ENCODE assay signal across 29 cellular contexts in genomic region chr19:4501691-4502090, GRCh38. TPM values are rescaled to one million over a fixed set of nuclear protein-coding genes. Genes with fewer than 3 reads are reported as not detected.
DNase-seq lines count a peak whose midpoint lies in the region; ATAC-seq, FAIRE-seq and TF ChIP-seq lines count a peak whose summit lies in the region.
"Had no signal": no experiment of that assay in that cellular context is flagged by ENCODE, and none has a peak within 500 bp of the region (broad histone marks: within the 10 kb centered on the region; RNA-seq: fewer than 3 reads in every experiment).

No MANE protein-coding gene starts in this region.

- H3K27ac ChIP-seq in K562 (ENCODE audit: extremely low read depth, low read depth, low read length): no peak overlapping the region
- no peak overlapping the region for H3K27ac ChIP-seq in osteoblast (ENCODE audit: low read depth, low read length)
- H3K27ac ChIP-seq in testis: peak overlapping the region; percentile 44 to 50

- H2AFZ ChIP-seq in K562 (ENCODE audit: low read depth, low read length) (no peak overlapping the region), osteoblast (ENCODE audit: low read length) (no peak overlapping the region)

- peaks cover 0 to 53% of the 10 kb centered on the region in 2 experiments; a peak in 2 of 5 replicates for H3K4me1 ChIP-seq in K562 (replicated peaks in 1 of 2; ENCODE audit: control insufficient read depth in 2 of 2, insufficient read depth in 2 of 2, low read length in 2 of 2)
- peaks cover 5% of the 10 kb centered on the region for H3K4me1 ChIP-seq in osteoblast (ENCODE audit: insufficient read depth, low read length)
- H3K4me1 ChIP-seq in testis: peaks cover 21% of the 10 kb centered on the region
- H3K4me1 ChIP-seq: Caco-2 had no signal

- POLR2A ChIA-PET in K562 (lab: Yijun Ruan, JAX): interaction anchor here (1.2 kb wide), 1 partner anchor 14 kb away, joined by 3 read pairs; no protein-coding TSS in a partner anchor

- in situ Hi-C loops in K562 (cut with MboI): no loop called here

- no peak overlapping the region for H3K4me2 ChIP-seq in K562 (ENCODE audit: insufficient read depth, low read length)
- no peak overlapping the region for H3K4me2 ChIP-seq in osteoblast (ENCODE audit: insufficient read depth, low read length)

- H3K36me3 ChIP-seq in K562 (ENCODE audit: control insufficient read depth, insufficient read depth, low read length) (peaks cover 36% of the 10 kb centered on the region; the same call in 1 of the 3 replicates), osteoblast (ENCODE audit: insufficient read depth, low read length) (peaks cover 23% of the 10 kb centered on the region), testis (ENCODE audit: low read depth, missing control alignments) (no peaks in the 10 kb centered on the region)

- H3K9me1 ChIP-seq in K562 (ENCODE audit: control insufficient read depth, insufficient read depth, low read length): peaks cover 3% of the 10 kb centered on the region

- peak; percentile 10 for ATAC-seq in left ventricle myocardium superior
- no peak for ATAC-seq in left cardiac atrium
- ATAC-seq in K562: no peak
- ATAC-seq in GM21528 (IDR thresholded peaks at IDR 0.05; ENCODE audit: low FRiP score, unreplicated experiment): no peak
- no peak for ATAC-seq in effector memory CD8-positive, alpha-beta T cell (replicated peaks)
- ATAC-seq in HG03139 (IDR thresholded peaks at IDR 0.05; ENCODE audit: unreplicated experiment): no peak
- ATAC-seq: HCT116, Panc1 had no signal

- H3K27me3 ChIP-seq in K562 (ENCODE audit: control insufficient read depth in 2 of 2, insufficient read depth in 2 of 2, low read length in 2 of 2) (no peaks in the 10 kb centered on the region), osteoblast (ENCODE audit: insufficient read depth, low read length) (no peaks in the 10 kb centered on the region), testis (no peaks in the 10 kb centered on the region)

- H3K9me3 ChIP-seq in K562 (replicated peaks; ENCODE audit: control insufficient read depth, insufficient read depth, low read depth, low read length): no peaks in the 10 kb centered on the region
- H3K9me3 ChIP-seq in osteoblast (ENCODE audit: low read depth, low read length): no peaks in the 10 kb centered on the region
- H3K9me3 ChIP-seq in testis: no peaks in the 10 kb centered on the region
- H3K9me3 ChIP-seq: Caco-2 had no signal

- peaks cover 0 to 2% of the 10 kb centered on the region in 2 donors for H3K4me1 Mint-ChIP-seq in effector memory CD8-positive, alpha-beta T cell (ENCODE audit: low read depth in 2 of 2)
- H3K4me1 Mint-ChIP-seq: B cell; CD4-positive, CD25-positive, alpha-beta regulatory T cell; IgD-negative memory B cell had no signal

- TF ChIP-seq RAD21 in K562 (CRISPR knock-in tag; conservative IDR thresholded peaks at IDR 0.05 in 1 of 2, IDR thresholded peaks at IDR 0.05 in 1 of 2): no peak

- peaks cover 12% of the 10 kb centered on the region for H3K36me3 Mint-ChIP-seq in effector memory CD8-positive, alpha-beta T cell (ENCODE audit: insufficient read depth)

- H3K79me2 ChIP-seq in K562 (ENCODE audit: control insufficient read depth, insufficient read depth, low read length) (no peaks in the 10 kb centered on the region), osteoblast (ENCODE audit: insufficient read depth, low read length) (no peaks in the 10 kb centered on the region)

- no peak for FAIRE-seq in K562 (lab: Jason Lieb, UNC)
- FAIRE-seq: A204.1, GM12891 had no signal

- H3K4me3 Mint-ChIP-seq in effector memory CD8-positive, alpha-beta T cell: no peak overlapping the region
- H3K4me3 Mint-ChIP-seq: B cell; CD4-positive, CD25-positive, alpha-beta regulatory T cell had no signal

- no peak for TF ChIP-seq CTCF in K562 (IDR thresholded peaks at IDR 0.05 in 2 of 3, conservative IDR thresholded peaks at IDR 0.05 in 1 of 3; ENCODE audit: insufficient read depth in 2 of 3, low read depth in 1 of 3, low read length in 3 of 3)
- TF ChIP-seq CTCF in osteoblast (IDR thresholded peaks at IDR 0.05; ENCODE audit: extremely low read depth, low read depth, low read length): no peak
- TF ChIP-seq CTCF in testis (IDR thresholded peaks at IDR 0.05): no peak

- TF ChIP-seq EP300 in K562 (IDR thresholded peaks at IDR 0.05; ENCODE audit: low read length): no peak

- DNase-seq in left ventricle myocardium superior (no peak), left cardiac atrium (no peak), K562 (ENCODE audit: extremely low read depth in 1 of 4, low spot score in 3 of 4) (no peak), osteoblast (ENCODE audit: insufficient read length, low spot score, missing footprints) (peak; percentile 62), testis (no peak)
- DNase-seq in effector memory CD8-positive, alpha-beta T cell: no peak
- DNase-seq: Caco-2; CD4-positive, CD25-positive, alpha-beta regulatory T cell; DMS 273 treated with DMSO at 0.1 percent for 48 hours; DMS79 treated with DMSO at 0.1 percent for 48 hours; GOT3; Karpas-422; NCI-H1694; NCI-H2081; NCI-H2171; NCI-H345; NCI-H524; NCI-H774; NK-92 treated with Interleukin-12 subunit alpha and Interleukin-12 subunit beta, amount 100 ng/mL, for 24 hours had no signal

- H3K27me3 Mint-ChIP-seq in effector memory CD8-positive, alpha-beta T cell: no peaks in the 10 kb centered on the region
- H3K27me3 Mint-ChIP-seq: B cell; CD4-positive, CD25-positive, alpha-beta regulatory T cell; IgD-negative memory B cell had no signal

- WGBS in K562 (ENCODE audit: insufficient coverage, low coverage, missing lambda C conversion rate): 97% methylated on average over 20 of the region's 25 CpGs
- 68 to 76% methylated on average over 22 to 25 of the region's 25 CpGs for WGBS in testis, 2 donors

- H3K4me3 ChIP-seq in K562: no peak overlapping the region
- H3K4me3 ChIP-seq in osteoblast (ENCODE audit: insufficient read depth, low read length): no peak overlapping the region
- H3K4me3 ChIP-seq in testis: no peak overlapping the region

- CTCF ChIA-PET in K562 (lab: Yijun Ruan, JAX; ENCODE audit: low intra/inter-chr PET ratio): no interaction called here

- H4K20me1 ChIP-seq in K562 (replicated peaks; ENCODE audit: control insufficient read depth, insufficient read depth, low read length) (peaks cover 5% of the 10 kb centered on the region; the same call in 1 of the 2 replicates), osteoblast (ENCODE audit: insufficient read depth, low read length) (peaks cover 6% of the 10 kb centered on the region)

- TF ChIP-seq POLR2A in K562 (conservative IDR thresholded peaks at IDR 0.05): no peak
- TF ChIP-seq POLR2A in testis (IDR thresholded peaks at IDR 0.05): no peak

- H3K9ac ChIP-seq in K562 (ENCODE audit: insufficient read depth in 1 of 2, low read depth in 2 of 2, low read length in 2 of 2): no peak overlapping the region

- TSS peak; percentile 38 for BruUV-seq in K562 (replicated peaks; lab: Mats Ljungman, UMichigan)

- intact Hi-C loops in left ventricle myocardium superior (cut with micrococcal nuclease) (no loop called here), left cardiac atrium (cut with DNase I) (no loop called here), K562 (cut with micrococcal nuclease) (no loop called here), testis (cut with DNase I; ENCODE audit: low total_unique reads) (no loop called here)

- H3K9me3 Mint-ChIP-seq in effector memory CD8-positive, alpha-beta T cell: no peaks in the 10 kb centered on the region
- H3K9me3 Mint-ChIP-seq: IgD-negative memory B cell had no signal

- H3K27ac Mint-ChIP-seq in effector memory CD8-positive, alpha-beta T cell: no peak overlapping the region
- H3K27ac Mint-ChIP-seq: B cell; CD4-positive, CD25-positive, alpha-beta regulatory T cell; IgD-negative memory B cell had no signal

RNA-seq across cellular contexts. Expression of gene PLIN4, which starts 16.6 kb away (rescaled TPM):
- total RNA-seq in left ventricle myocardium superior (235 TPM), left cardiac atrium (100 to 1,000 TPM; 331 to 357 TPM), K562 (2014; rRNA removed) (0.08 and 0.14 TPM in 2 replicates), K562 (2014; rRNA removed; fragmentation: Illumina TruSeq; extraction: Trizol) (0.04 TPM in 1 of 2 replicates, not detected in the other), K562 (2015; rRNA removed; fragmentation: Illumina TruSeq; extraction: Trizol) (0.04 TPM in 1 of 2 replicates, not detected in the other), K562 (2021) (0.09 TPM in 2 replicates), osteoblast (under 0.01 TPM in 2 replicates), testis (1 to 10 TPM; 2.8 to 3.7 TPM)
- total RNA-seq in K562 (2011; cell fraction: chromatin; rRNA removed; ENCODE audit: low replicate concordance): 1.0 and 3.0 TPM in 2 replicates
- total RNA-seq in K562 (2011; cell fraction: nucleolus; rRNA removed): 0.92 and 1.2 TPM in 2 replicates
- total RNA-seq in K562 (2011; cell fraction: nucleoplasm; rRNA removed): 0.53 and 0.81 TPM in 2 replicates
- polyA plus RNA-seq in K562 (2011; rRNA removed) (0.06 and 0.12 TPM in 2 replicates), K562 (2014; fragmentation: Illumina TruSeq; extraction: Trizol) (0.04 and 0.08 TPM in 2 replicates), K562 (2014; fragmentation: Nextera tagmentation; extraction: Ambion mirVana) (not detected), K562 (2014; rRNA removed) (0.07 and 0.16 TPM in 2 replicates), testis (ENCODE audit: insufficient read depth, low read depth, low replicate concordance) (4.0 TPM)
- polyA plus RNA-seq in K562 (2011; cell fraction: cytosol; rRNA removed): 0.06 and 0.15 TPM in 2 replicates
- polyA plus RNA-seq in K562 (2011; cell fraction: nucleus; rRNA removed): 0.41 and 0.92 TPM in 2 replicates
- 0.10 and 0.17 TPM in 2 replicates for polyA plus RNA-seq in K562 (2012)
- 0.07 TPM in 1 of 2 replicates, not detected in the other for polyA minus RNA-seq in K562 (2011; rRNA and poly(A)+ RNA removed)
- not detected in 2 replicates for polyA minus RNA-seq in K562 (2011; cell fraction: cytosol; rRNA and poly(A)+ RNA removed)
- 0.11 and 0.13 TPM in 2 replicates for polyA minus RNA-seq in K562 (2011; cell fraction: nucleus; rRNA and poly(A)+ RNA removed)
- total RNA-seq: CD4-positive, CD25-positive, alpha-beta regulatory T cell had no signal

RNA-seq across cellular contexts. Expression of gene HDGFL2, which starts 29.6 kb away (rescaled TPM):
- total RNA-seq in left ventricle myocardium superior (30.3 TPM), left cardiac atrium (10 to 100 TPM; 20.9 to 25.9 TPM), K562 (2014; rRNA removed) (48.7 and 61.7 TPM in 2 replicates), K562 (2014; rRNA removed; fragmentation: Illumina TruSeq; extraction: Trizol) (10.7 and 12.3 TPM in 2 replicates), K562 (2015; rRNA removed; fragmentation: Illumina TruSeq; extraction: Trizol) (27.9 and 29.4 TPM in 2 replicates), K562 (2021) (39.7 and 45.9 TPM in 2 replicates), osteoblast (44.2 and 48.5 TPM in 2 replicates), testis (10 to 100 TPM; 81.4 to 95.8 TPM)
- 18.0 and 40.2 TPM in 2 replicates for total RNA-seq in K562 (2011; cell fraction: chromatin; rRNA removed; ENCODE audit: low replicate concordance)
- 25.8 and 27.2 TPM in 2 replicates for total RNA-seq in K562 (2011; cell fraction: nucleolus; rRNA removed)
- total RNA-seq in K562 (2011; cell fraction: nucleoplasm; rRNA removed): 18.5 and 20.0 TPM in 2 replicates
- polyA plus RNA-seq in K562 (2011; rRNA removed) (14.3 and 21.1 TPM in 2 replicates), K562 (2014; fragmentation: Illumina TruSeq; extraction: Trizol) (16.0 and 27.4 TPM in 2 replicates), K562 (2014; fragmentation: Nextera tagmentation; extraction: Ambion mirVana) (under 1 TPM; 0.13 to 0.21 TPM), K562 (2014; rRNA removed) (39.7 and 50.8 TPM in 2 replicates), testis (ENCODE audit: insufficient read depth, low read depth, low replicate concordance) (141 TPM)
- polyA plus RNA-seq in K562 (2011; cell fraction: cytosol; rRNA removed): 10.7 and 15.1 TPM in 2 replicates
- 32.8 and 44.3 TPM in 2 replicates for polyA plus RNA-seq in K562 (2011; cell fraction: nucleus; rRNA removed)
- 29.5 and 31.2 TPM in 2 replicates for polyA plus RNA-seq in K562 (2012)
- 9.0 and 10.3 TPM in 2 replicates for polyA minus RNA-seq in K562 (2011; rRNA and poly(A)+ RNA removed)
- 14.8 and 23.0 TPM in 2 replicates for polyA minus RNA-seq in K562 (2011; cell fraction: cytosol; rRNA and poly(A)+ RNA removed)
- 6.3 and 9.2 TPM in 2 replicates for polyA minus RNA-seq in K562 (2011; cell fraction: nucleus; rRNA and poly(A)+ RNA removed)

RNA-seq across cellular contexts. Expression of gene PLIN5, which starts 33.3 kb away (rescaled TPM):
- total RNA-seq in left ventricle myocardium superior: 44.2 TPM
- 10 to 100 TPM; 32.7 to 47.8 TPM for total RNA-seq in left cardiac atrium
- total RNA-seq in K562 (2011; cell fraction: chromatin; rRNA removed; ENCODE audit: low replicate concordance): 8.0 and 24.6 TPM in 2 replicates
- total RNA-seq in K562 (2011; cell fraction: nucleolus; rRNA removed): 11.3 and 12.8 TPM in 2 replicates
- total RNA-seq in K562 (2011; cell fraction: nucleoplasm; rRNA removed): 10.8 and 12.9 TPM in 2 replicates
- total RNA-seq in K562 (2014; rRNA removed): 0.50 and 0.86 TPM in 2 replicates
- 0.15 and 0.26 TPM in 2 replicates for total RNA-seq in K562 (2014; rRNA removed; fragmentation: Illumina TruSeq; extraction: Trizol)
- total RNA-seq in K562 (2015; rRNA removed; fragmentation: Illumina TruSeq; extraction: Trizol): 0.07 TPM in 1 of 2 replicates, not detected in the other
- total RNA-seq in K562 (2021): 1.3 TPM in 2 replicates
- 1.3 and 1.6 TPM in 2 replicates for polyA plus RNA-seq in K562 (2011; rRNA removed)
- 1.0 and 1.3 TPM in 2 replicates for polyA plus RNA-seq in K562 (2011; cell fraction: cytosol; rRNA removed)
- polyA plus RNA-seq in K562 (2011; cell fraction: nucleus; rRNA removed): 3.6 and 9.2 TPM in 2 replicates
- polyA plus RNA-seq in K562 (2012): 0.50 and 0.51 TPM in 2 replicates
- polyA plus RNA-seq in K562 (2014; fragmentation: Illumina TruSeq; extraction: Trizol): 0.54 and 0.62 TPM in 2 replicates
- polyA plus RNA-seq in K562 (2014; fragmentation: Nextera tagmentation; extraction: Ambion mirVana): under 1 TPM; 0.04 TPM
- polyA plus RNA-seq in K562 (2014; rRNA removed): 0.85 and 0.94 TPM in 2 replicates
- 0.81 and 1.5 TPM in 2 replicates for polyA minus RNA-seq in K562 (2011; rRNA and poly(A)+ RNA removed)
- 0.95 TPM in 1 of 2 replicates, not detected in the other for polyA minus RNA-seq in K562 (2011; cell fraction: cytosol; rRNA and poly(A)+ RNA removed)
- 2.0 and 2.8 TPM in 2 replicates for polyA minus RNA-seq in K562 (2011; cell fraction: nucleus; rRNA and poly(A)+ RNA removed)
- 0.36 TPM in 1 of 2 replicates, not detected in the other for total RNA-seq in osteoblast
- 1 to 10 TPM; 7.4 to 8.5 TPM for total RNA-seq in testis
- polyA plus RNA-seq in testis (ENCODE audit: insufficient read depth, low read depth, low replicate concordance): 3.8 TPM
- total RNA-seq: CD4-positive, CD25-positive, alpha-beta regulatory T cell; M059J; SK-MEL-5 had no signal
- polyA plus RNA-seq: IgD-negative memory B cell had no signal

RNA-seq across cellular contexts. Expression of gene LRG1, which starts 38.1 kb away (rescaled TPM):
- 0.30 TPM for total RNA-seq in left ventricle myocardium superior
- 1 to 10 TPM in 1 of 2 donors, under 1 TPM in 1; 0.88 to 1.1 TPM for total RNA-seq in left cardiac atrium
- 5.0 and 14.6 TPM in 2 replicates for total RNA-seq in K562 (2011; cell fraction: chromatin; rRNA removed; ENCODE audit: low replicate concordance)
- 18.2 and 23.3 TPM in 2 replicates for total RNA-seq in K562 (2011; cell fraction: nucleolus; rRNA removed)
- total RNA-seq in K562 (2011; cell fraction: nucleoplasm; rRNA removed): 12.4 and 14.4 TPM in 2 replicates
- total RNA-seq in K562 (2014; rRNA removed): 8.4 and 10.6 TPM in 2 replicates
- total RNA-seq in K562 (2014; rRNA removed; fragmentation: Illumina TruSeq; extraction: Trizol): 3.8 and 4.6 TPM in 2 replicates
- 9.4 and 9.5 TPM in 2 replicates for total RNA-seq in K562 (2015; rRNA removed; fragmentation: Illumina TruSeq; extraction: Trizol)
- 11.5 and 11.7 TPM in 2 replicates for total RNA-seq in K562 (2021)
- 10.9 and 11.9 TPM in 2 replicates for polyA plus RNA-seq in K562 (2011; rRNA removed)
- polyA plus RNA-seq in K562 (2011; cell fraction: cytosol; rRNA removed): 15.4 and 23.9 TPM in 2 replicates
- polyA plus RNA-seq in K562 (2011; cell fraction: nucleus; rRNA removed): 2.7 and 3.4 TPM in 2 replicates
- 9.0 and 20.7 TPM in 2 replicates for polyA plus RNA-seq in K562 (2012)
- polyA plus RNA-seq in K562 (2014; fragmentation: Illumina TruSeq; extraction: Trizol): 8.7 and 12.6 TPM in 2 replicates
- 1 to 10 TPM; 1.5 to 5.1 TPM for polyA plus RNA-seq in K562 (2014; fragmentation: Nextera tagmentation; extraction: Ambion mirVana)
- 11.9 and 12.3 TPM in 2 replicates for polyA plus RNA-seq in K562 (2014; rRNA removed)
- polyA minus RNA-seq in K562 (2011; rRNA and poly(A)+ RNA removed): 3.2 and 3.6 TPM in 2 replicates
- polyA minus RNA-seq in K562 (2011; cell fraction: cytosol; rRNA and poly(A)+ RNA removed): 6.2 and 7.6 TPM in 2 replicates
- 1.2 and 2.6 TPM in 2 replicates for polyA minus RNA-seq in K562 (2011; cell fraction: nucleus; rRNA and poly(A)+ RNA removed)
- not detected in 2 replicates for total RNA-seq in osteoblast
- under 1 TPM; 0.24 to 0.25 TPM for total RNA-seq in testis
- 0.58 TPM for polyA plus RNA-seq in testis (ENCODE audit: insufficient read depth, low read depth, low replicate concordance)

RNA-seq across cellular contexts. Expression of gene UBXN6, which starts 44.1 kb away (rescaled TPM):
- total RNA-seq in left ventricle myocardium superior (127 TPM), left cardiac atrium (100 to 1,000 TPM in 1 of 2 donors, 10 to 100 TPM in 1; 96.9 to 101 TPM), K562 (2014; rRNA removed) (49.7 and 63.6 TPM in 2 replicates), K562 (2014; rRNA removed; fragmentation: Illumina TruSeq; extraction: Trizol) (8.6 and 11.0 TPM in 2 replicates), K562 (2015; rRNA removed; fragmentation: Illumina TruSeq; extraction: Trizol) (29.5 and 33.1 TPM in 2 replicates), K562 (2021) (80.8 and 90.2 TPM in 2 replicates), osteoblast (120 and 136 TPM in 2 replicates), testis (100 to 1,000 TPM; 293 to 319 TPM)
- 23.2 and 58.0 TPM in 2 replicates for total RNA-seq in K562 (2011; cell fraction: chromatin; rRNA removed; ENCODE audit: low replicate concordance)
- total RNA-seq in K562 (2011; cell fraction: nucleolus; rRNA removed): 57.5 and 64.5 TPM in 2 replicates
- total RNA-seq in K562 (2011; cell fraction: nucleoplasm; rRNA removed): 32.2 and 37.0 TPM in 2 replicates
- polyA plus RNA-seq in K562 (2011; rRNA removed) (38.2 and 51.7 TPM in 2 replicates), K562 (2014; fragmentation: Illumina TruSeq; extraction: Trizol) (17.5 and 45.2 TPM in 2 replicates), K562 (2014; fragmentation: Nextera tagmentation; extraction: Ambion mirVana) (1 to 10 TPM in 1 of 2 experiments, under 1 TPM in 1; 0.48 to 1.8 TPM), K562 (2014; rRNA removed) (59.4 and 59.7 TPM in 2 replicates), testis (ENCODE audit: insufficient read depth, low read depth, low replicate concordance) (336 TPM)
- 58.6 and 121 TPM in 2 replicates for polyA plus RNA-seq in K562 (2011; cell fraction: cytosol; rRNA removed)
- 54.4 and 74.2 TPM in 2 replicates for polyA plus RNA-seq in K562 (2011; cell fraction: nucleus; rRNA removed)
- 56.8 and 86.6 TPM in 2 replicates for polyA plus RNA-seq in K562 (2012)
- 17.1 and 20.7 TPM in 2 replicates for polyA minus RNA-seq in K562 (2011; rRNA and poly(A)+ RNA removed)
- polyA minus RNA-seq in K562 (2011; cell fraction: cytosol; rRNA and poly(A)+ RNA removed): 32.3 and 41.4 TPM in 2 replicates
- polyA minus RNA-seq in K562 (2011; cell fraction: nucleus; rRNA and poly(A)+ RNA removed): 14.9 and 15.9 TPM in 2 replicates

Comparison
In these comparisons a context has a peak if more than half of its experiments do, and no peak if none do; other contexts are left out.
1. H3K27ac ChIP-seq: peak in testis (2 of 2); none in K562 (single experiment) and osteoblast (single experiment).
2. RNA of gene PLIN4, which starts 16.6 kb away (total RNA-seq): 331 to 357 TPM in left cardiac atrium and 235 TPM in left ventricle myocardium superior (single experiment); 2.8 to 3.7 TPM in testis, 0.04 to 3.0 TPM in K562 and under 0.01 TPM in osteoblast; every median in the first group is over 10 times any median in the second.